Comparison of ENCODE assay signal across 1 cellular context in the genomic region with DNA sequence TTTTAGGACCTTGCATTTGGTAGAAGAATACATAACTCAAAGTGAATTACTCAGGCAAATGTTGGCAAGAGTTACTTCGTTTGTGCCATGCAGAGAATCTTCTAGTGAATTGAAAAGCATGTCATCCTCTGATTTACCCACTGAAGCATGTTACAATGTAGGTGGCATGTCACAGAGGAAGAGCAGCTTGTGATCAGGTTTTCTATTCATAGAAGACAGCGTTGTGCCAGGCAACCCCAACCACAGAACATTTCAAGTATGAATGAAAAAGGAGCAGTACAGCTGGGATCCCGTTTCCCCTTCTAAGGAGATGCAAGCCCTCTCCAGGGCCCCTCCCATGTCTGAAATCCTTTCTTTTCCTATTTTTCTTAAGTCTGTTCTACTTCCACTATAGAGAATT.
TF ChIP-seq lines count a peak whose summit lies in the region.

No MANE protein-coding gene starts in this region.

TF ChIP-seq in IMR-90, 13 proteins besides CTCF, POLR2A, EP300 and RAD21 (continued from another document):
- TF ChIP-seq, protein P1, sequence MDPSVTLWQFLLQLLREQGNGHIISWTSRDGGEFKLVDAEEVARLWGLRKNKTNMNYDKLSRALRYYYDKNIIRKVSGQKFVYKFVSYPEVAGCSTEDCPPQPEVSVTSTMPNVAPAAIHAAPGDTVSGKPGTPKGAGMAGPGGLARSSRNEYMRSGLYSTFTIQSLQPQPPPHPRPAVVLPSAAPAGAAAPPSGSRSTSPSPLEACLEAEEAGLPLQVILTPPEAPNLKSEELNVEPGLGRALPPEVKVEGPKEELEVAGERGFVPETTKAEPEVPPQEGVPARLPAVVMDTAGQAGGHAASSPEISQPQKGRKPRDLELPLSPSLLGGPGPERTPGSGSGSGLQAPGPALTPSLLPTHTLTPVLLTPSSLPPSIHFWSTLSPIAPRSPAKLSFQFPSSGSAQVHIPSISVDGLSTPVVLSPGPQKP (IDR thresholded peaks at IDR 0.05; ENCODE audit: borderline replicate concordance, low read depth, low read length) = no peak
- TF ChIP-seq, protein P2, sequence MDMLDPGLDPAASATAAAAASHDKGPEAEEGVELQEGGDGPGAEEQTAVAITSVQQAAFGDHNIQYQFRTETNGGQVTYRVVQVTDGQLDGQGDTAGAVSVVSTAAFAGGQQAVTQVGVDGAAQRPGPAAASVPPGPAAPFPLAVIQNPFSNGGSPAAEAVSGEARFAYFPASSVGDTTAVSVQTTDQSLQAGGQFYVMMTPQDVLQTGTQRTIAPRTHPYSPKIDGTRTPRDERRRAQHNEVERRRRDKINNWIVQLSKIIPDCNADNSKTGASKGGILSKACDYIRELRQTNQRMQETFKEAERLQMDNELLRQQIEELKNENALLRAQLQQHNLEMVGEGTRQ (IDR thresholded peaks at IDR 0.05; ENCODE audit: low read depth, low read length) = no peak
